ENCODE assay signal across 8 cellular contexts in the genomic region with DNA sequence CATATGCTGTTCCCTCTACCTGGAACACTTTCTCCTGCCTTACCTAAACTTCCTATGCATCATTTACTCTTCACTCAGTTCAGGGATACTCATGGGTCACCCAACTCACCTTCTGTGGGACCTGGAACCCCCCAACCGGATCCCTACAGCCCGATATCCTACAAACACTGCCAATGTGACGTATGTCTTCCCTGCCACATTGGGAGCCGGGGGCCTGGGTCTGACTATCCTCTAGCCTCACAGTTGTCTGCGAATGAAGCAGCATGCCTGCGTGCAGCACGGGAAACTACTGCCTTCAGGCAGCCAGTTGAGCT. TPM values are rescaled to one million over a fixed set of nuclear protein-coding genes. Genes with fewer than 3 reads are reported as not detected.
A peak's percentile ranks its signal among the peaks of the same experiment; 100 is the strongest.
DNase-seq lines count a peak whose midpoint lies in the region; ATAC-seq and TF ChIP-seq lines count a peak whose summit lies in the region.

No MANE protein-coding gene starts in this region.

- in situ Hi-C loops in Panc1 (cut with HindIII; ENCODE audit: low pct_unique_long_range_greater_than_20kb, low sequenced_read_pairs), result no loop called here

- DNase-seq in Calu3 (no peak), Panc1 (ENCODE audit: low read depth, low spot score) (no peak), epithelial cell of prostate (ENCODE audit: low read depth, low spot score) (no peak), ovary (no peak), DMS114 treated with DMSO at 0.1 percent for 48 hours (lab: John Stamatoyannopoulos, UW; ENCODE audit: unreplicated experiment) (no peak), HPDE6-E6E7 (ENCODE audit: extremely low spot score) (no peak)

- peaks cover 28% of the 10 kb centered on the region for H3K36me3 Mint-ChIP-seq in Calu3 (ENCODE audit: insufficient read depth, unreplicated experiment)

- H3K27ac Mint-ChIP-seq in Calu3 (ENCODE audit: unreplicated experiment), result peak overlapping the region; percentile 13

- H3K27me3 Mint-ChIP-seq in Calu3 (ENCODE audit: unreplicated experiment), result no peaks in the 10 kb centered on the region

- peaks cover 6% of the 10 kb centered on the region for H3K4me1 ChIP-seq in Panc1 (ENCODE audit: control insufficient read depth, insufficient read depth, low read length)
- H3K4me1 ChIP-seq in ovary (ENCODE audit: insufficient read depth), result peaks cover 16% of the 10 kb centered on the region

- POLR2A ChIA-PET in Panc1 (lab: Charles Lee), result no interaction called here

- peak overlapping the region; percentile 75 to 80 for H3K4me3 ChIP-seq in Panc1 (ENCODE audit: low read depth in 2 of 2, low read length in 2 of 2)
- peak overlapping the region; percentile 75 for H3K4me3 ChIP-seq in ovary

- H3K27ac ChIP-seq in Panc1 (ENCODE audit: low read length) (peak overlapping the region; percentile 89), epithelial cell of prostate (peak overlapping the region; percentile 83), ovary (peak overlapping the region; percentile 77 to 87)

- peak overlapping the region; percentile 84 for H3K4me3 Mint-ChIP-seq in Calu3 (ENCODE audit: low read depth, unreplicated experiment)

- 1 to 2% (median 1%) methylated on average over 7 of the region's 7 CpGs for WGBS in ovary, 3 donors

- TF ChIP-seq CTCF in Calu3 (IDR thresholded peaks at IDR 0.05; ENCODE audit: unreplicated experiment) (no peak), Panc1 (IDR thresholded peaks at IDR 0.05) (no peak), ovary (IDR thresholded peaks at IDR 0.05) (no peak)

- no peak for TF ChIP-seq POLR2A in ovary (IDR thresholded peaks at IDR 0.05)

- H3K36me3 ChIP-seq in Panc1 (ENCODE audit: control insufficient read depth, insufficient read depth, low read length) (peaks cover 2% of the 10 kb centered on the region; the same call in 1 of the 2 replicates), ovary (no peaks in the 10 kb centered on the region)

- H3K4me1 Mint-ChIP-seq in Calu3 (ENCODE audit: low read depth, unreplicated experiment), result peaks cover 18% of the 10 kb centered on the region

- ATAC-seq in Panc1 (no peak), GM21447 (IDR thresholded peaks at IDR 0.05; ENCODE audit: unreplicated experiment) (no peak), HG02870 (IDR thresholded peaks at IDR 0.05; ENCODE audit: unreplicated experiment) (no peak)

- H3K9me3 ChIP-seq in Panc1 (ENCODE audit: control insufficient read depth, insufficient read depth, low read depth, low read length), result no peaks in the 10 kb centered on the region
- H3K9me3 ChIP-seq in ovary, result no peaks in the 10 kb centered on the region

- CTCF ChIA-PET in Calu3 (lab: Charles Lee), result interaction anchor here (1.1 to 2.8 kb wide), 4 partner anchors 12 to 192 kb away, joined by 3 to 15 read pairs (median 5); no protein-coding TSS in a partner anchor
- CTCF ChIA-PET in Panc1 (lab: Charles Lee), result interaction anchor here (0.6 kb wide), 1 partner anchor 122 kb away, joined by 3 read pairs; no protein-coding TSS in a partner anchor

- no peaks in the 10 kb centered on the region for H3K9me3 Mint-ChIP-seq in Calu3 (ENCODE audit: low read depth, unreplicated experiment)

- H3K27me3 ChIP-seq in Panc1 (ENCODE audit: control insufficient read depth, insufficient read depth, low read length) (no peaks in the 10 kb centered on the region), ovary (no peaks in the 10 kb centered on the region)

- BruUV-seq in Calu3 (replicated peaks; lab: Mats Ljungman, UMichigan), result TSS peak; percentile 28
- BruUV-seq in Panc1 (replicated peaks; lab: Mats Ljungman, UMichigan), result no TSS peak

- intact Hi-C loops in Calu3 (cut with micrococcal nuclease; ENCODE audit: unreplicated experiment), result no loop called here
- intact Hi-C loops in Panc1 (cut with micrococcal nuclease; ENCODE audit: unreplicated experiment), result no loop called here
- intact Hi-C loops in ovary (cut with DNase I), result loop anchor here in 2 of 4 donors (5.0 to 10.0 kb wide), 2 partner anchors 255 to 257 kb away; no protein-coding TSS in a partner anchor

- TF ChIP-seq EP300 in ovary (IDR thresholded peaks at IDR 0.05), result no peak

RNA-seq across cellular contexts. Expression of a gene that starts 0.4 kb away (rescaled TPM):
- total RNA-seq in Calu3 (2022) (21.0 and 21.8 TPM in 2 replicates), Panc1 (2021; ENCODE audit: unreplicated experiment) (14.6 TPM), ovary (10 to 100 TPM; 19.4 to 26.3 (median 22.4) TPM)
- 22.5 TPM for polyA plus RNA-seq in Panc1 (2012; ENCODE audit: insufficient read length)
- 10 to 100 TPM; 21.8 to 21.9 TPM for polyA plus RNA-seq in ovary

RNA-seq across cellular contexts. Expression of a gene that starts 0.5 kb away (rescaled TPM):
- total RNA-seq in Calu3 (2022) (19.4 and 19.7 TPM in 2 replicates), Panc1 (2021; ENCODE audit: unreplicated experiment) (27.5 TPM), ovary (10 to 100 TPM in 3 of 7 donors, 1 to 10 TPM in 4; 8.0 to 17.1 (median 9.6) TPM)
- 30.4 TPM for polyA plus RNA-seq in Panc1 (2012; ENCODE audit: insufficient read length)
- 10 to 100 TPM in 1 of 2 donors, 1 to 10 TPM in 1; 4.5 to 10.8 TPM for polyA plus RNA-seq in ovary

RNA-seq across cellular contexts. Expression of a gene that starts 4.6 kb away (rescaled TPM):
- total RNA-seq in Calu3 (2022) (0.44 and 0.71 TPM in 2 replicates), Panc1 (2021; ENCODE audit: unreplicated experiment) (3.6 TPM), ovary (10 to 100 TPM in 2 of 7 donors, 1 to 10 TPM in 5; 1.0 to 75.1 (median 3.4) TPM)
- polyA plus RNA-seq in Panc1 (2012; ENCODE audit: insufficient read length), result 3.9 TPM
- polyA plus RNA-seq in ovary, result under 1 TPM; 0.50 to 0.81 TPM

RNA-seq across cellular contexts. Expression of a gene that starts 9.2 kb away (rescaled TPM):
- total RNA-seq in Calu3 (2022) (29.3 and 29.4 TPM in 2 replicates), Panc1 (2021; ENCODE audit: unreplicated experiment) (30.2 TPM), ovary (10 to 100 TPM; 32.3 to 58.4 (median 36.9) TPM)
- 36.2 TPM for polyA plus RNA-seq in Panc1 (2012; ENCODE audit: insufficient read length)
- 10 to 100 TPM in 1 of 2 donors, 1 to 10 TPM in 1; 8.5 to 40.2 TPM for polyA plus RNA-seq in ovary

RNA-seq across cellular contexts. Expression of a gene that starts 9.5 kb away (rescaled TPM):
- total RNA-seq in Calu3 (2022) (14.7 and 16.8 TPM in 2 replicates), Panc1 (2021; ENCODE audit: unreplicated experiment) (17.4 TPM), ovary (10 to 100 TPM; 16.2 to 32.6 (median 25.5) TPM)
- polyA plus RNA-seq in Panc1 (2012; ENCODE audit: insufficient read length), result 15.2 TPM
- 10 to 100 TPM; 12.5 to 27.4 TPM for polyA plus RNA-seq in ovary
